Comparison of ENCODE assay signal across 9 cellular contexts in the genomic region with DNA sequence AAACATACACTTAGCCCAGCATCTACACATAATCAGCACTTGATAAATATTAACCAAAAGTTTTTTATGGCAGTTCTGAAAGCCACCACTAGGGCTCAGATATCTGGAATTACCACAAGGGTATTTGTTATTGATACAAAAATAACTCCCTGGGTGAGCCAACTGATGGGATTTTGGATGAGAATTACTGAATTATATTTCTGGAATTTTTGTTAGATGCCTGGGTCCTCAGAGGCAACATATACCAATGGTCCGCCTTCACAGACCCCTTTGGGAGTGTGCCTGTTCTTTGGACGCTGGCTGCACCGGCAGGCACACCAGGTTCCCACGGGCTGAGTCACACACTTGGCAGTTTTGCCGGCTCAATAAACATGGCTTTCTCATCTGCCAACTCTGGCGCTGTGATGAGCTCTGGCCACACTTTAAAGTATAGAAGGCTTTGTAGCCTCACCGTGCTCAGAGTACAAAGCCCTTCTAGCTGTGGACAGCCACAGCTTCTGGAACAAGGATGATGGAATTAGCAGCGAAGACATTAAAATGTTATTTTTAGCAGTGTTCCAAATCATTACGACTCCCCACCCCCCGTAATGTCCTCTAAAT. TPM values are rescaled to one million over a fixed set of nuclear protein-coding genes. Genes with fewer than 3 reads are reported as not detected.
DNase-seq lines count a peak whose midpoint lies in the region; ATAC-seq and TF ChIP-seq lines count a peak whose summit lies in the region.
"Had no signal": no experiment of that assay in that cellular context is flagged by ENCODE, and none has a peak within 500 bp of the region (broad histone marks: within the 10 kb centered on the region; RNA-seq: fewer than 3 reads in every experiment).

No MANE protein-coding gene starts in this region.

- intact Hi-C loops in dorsolateral prefrontal cortex (cut with DNase I) = no loop called here
- intact Hi-C loops in aorta (cut with DNase I) = loop anchor here in 1 of 2 donors (5.0 kb wide), 1 partner anchor 141 kb away; no protein-coding TSS in a partner anchor

- H3K4me1 ChIP-seq in GM23248 (ENCODE audit: insufficient read depth) (peaks cover 8% of the 10 kb centered on the region), aorta (ENCODE audit: control insufficient read depth in 1 of 2, insufficient read depth in 2 of 2, low read length in 2 of 2) (peaks cover 0 to 8% of the 10 kb centered on the region in 2 donors)

- no peaks in the 10 kb centered on the region for H4K20me1 ChIP-seq in GM23248 (ENCODE audit: insufficient read depth)

- peak overlapping the region; percentile 77 for H2AFZ ChIP-seq in GM23248

- H3K27ac ChIP-seq in GM23248 (peak overlapping the region; percentile 89), dorsolateral prefrontal cortex (peak overlapping the region in 40 of 59 donors; percentile 3 to 83 (median 42)), aorta (ENCODE audit: low read depth in 1 of 2, low read length in 2 of 2) (peak overlapping the region in 1 of 2 donors; percentile 12)

- ATAC-seq in aorta (ENCODE audit: low FRiP score) (peak; percentile 93), GM21619 (IDR thresholded peaks at IDR 0.05; ENCODE audit: unreplicated experiment) (no peak), GM19035 (IDR thresholded peaks at IDR 0.05; ENCODE audit: unreplicated experiment) (no peak)

- no peaks in the 10 kb centered on the region for H3K9me3 ChIP-seq in GM23248 (ENCODE audit: low read depth)
- no peaks in the 10 kb centered on the region for H3K9me3 ChIP-seq in aorta (ENCODE audit: control insufficient read depth, low read length)

- DNase-seq in GM23248 (peak; percentile 97), NCI-H510A treated with DMSO at 0.1 percent for 48 hours (lab: John Stamatoyannopoulos, UW) (peak; percentile 60), dorsolateral prefrontal cortex (peak; percentile 45 to 88 (median 72)), medulla oblongata (ENCODE audit: extremely low spot score) (peak; percentile 73), aorta (peak; percentile 91 to 95), COLO829 (ENCODE audit: low spot score) (no peak)
- DNase-seq: activated B cell treated with CpG ODN at 0.5 μM for 24 hours had no signal

- no peaks in the 10 kb centered on the region for H3K79me2 ChIP-seq in GM23248 (ENCODE audit: insufficient read depth)

- in situ Hi-C loops in GM23248 (cut with MboI) = no loop called here

- H3K36me3 ChIP-seq in GM23248 (ENCODE audit: low read depth) (no peaks in the 10 kb centered on the region), aorta (ENCODE audit: control insufficient read depth in 1 of 2, insufficient read depth in 2 of 2, low read length in 1 of 2) (no peaks in the 10 kb centered on the region)

- WGBS in GM23248 (ENCODE audit: low coverage in 1 of 2, low lambda C conversion rate in 2 of 2, missing lambda C conversion rate in 2 of 2), 2 experiments = 1 to 2% methylated on average over 10 of the region's 10 CpGs
- 3 to 4% methylated on average over 10 of the region's 10 CpGs for WGBS in aorta, 2 donors

- no peaks in the 10 kb centered on the region for H3F3A ChIP-seq in GM23248 (ENCODE audit: insufficient read depth)

- peak; percentile 51 to 84 (median 68) for TF ChIP-seq CTCF in dorsolateral prefrontal cortex (IDR thresholded peaks at IDR 0.05 in 54 of 56, conservative IDR thresholded peaks at IDR 0.05 in 2 of 56; ENCODE audit: low read depth in 1 of 56, partially characterized antibody in 56 of 56)

- no peaks in the 10 kb centered on the region for H3K27me3 ChIP-seq in GM23248 (replicated peaks; ENCODE audit: insufficient read depth)
- H3K27me3 ChIP-seq in dorsolateral prefrontal cortex = no peaks in the 10 kb centered on the region
- H3K27me3 ChIP-seq in aorta (ENCODE audit: control insufficient read depth in 1 of 2, insufficient read depth in 2 of 2, low read length in 1 of 2) = no peaks in the 10 kb centered on the region

- peak overlapping the region; percentile 77 for H3K9ac ChIP-seq in GM23248

- peak overlapping the region; percentile 54 for H3K4me3 ChIP-seq in GM23248
- H3K4me3 ChIP-seq in dorsolateral prefrontal cortex = peak overlapping the region in 30 of 59 donors; percentile 1 to 47 (median 20)
- H3K4me3 ChIP-seq in aorta (ENCODE audit: low read length in 2 of 2) = no peak overlapping the region

- no peaks in the 10 kb centered on the region for H3K9me2 ChIP-seq in GM23248 (ENCODE audit: insufficient read depth)

- H3K4me2 ChIP-seq in GM23248 (ENCODE audit: unreplicated experiment) = peak overlapping the region; percentile 74

RNA-seq across cellular contexts. Expression of a gene that starts 24.5 kb away (rescaled TPM):
- total RNA-seq in GM23248 (2014; rRNA removed; shearing (Covaris generic)) = 5.2 and 13.3 TPM in 2 replicates
- polyA plus RNA-seq in GM23248 (2016; fragmentation: Nextera tagmentation; extraction: Ambion mirVana) = 1.6 and 1.9 TPM in 2 replicates
- total RNA-seq in dorsolateral prefrontal cortex = 10 to 100 TPM in 119 of 120 experiments, 1 to 10 TPM in 1; 9.9 to 35.5 (median 17.5) TPM
- 10 to 100 TPM; 14.4 to 15.4 TPM for total RNA-seq in aorta
- polyA plus RNA-seq in aorta = 100 to 1,000 TPM in 1 of 2 donors, 10 to 100 TPM in 1; 12.4 to 100 TPM

Comparison
In these comparisons a context has a peak if more than half of its experiments do, and no peak if none do; other contexts are left out.
1. H3K4me3 ChIP-seq: peak in GM23248 (single experiment) and dorsolateral prefrontal cortex (30 of 59); none in aorta (0 of 2).